In the genomic region with DNA sequence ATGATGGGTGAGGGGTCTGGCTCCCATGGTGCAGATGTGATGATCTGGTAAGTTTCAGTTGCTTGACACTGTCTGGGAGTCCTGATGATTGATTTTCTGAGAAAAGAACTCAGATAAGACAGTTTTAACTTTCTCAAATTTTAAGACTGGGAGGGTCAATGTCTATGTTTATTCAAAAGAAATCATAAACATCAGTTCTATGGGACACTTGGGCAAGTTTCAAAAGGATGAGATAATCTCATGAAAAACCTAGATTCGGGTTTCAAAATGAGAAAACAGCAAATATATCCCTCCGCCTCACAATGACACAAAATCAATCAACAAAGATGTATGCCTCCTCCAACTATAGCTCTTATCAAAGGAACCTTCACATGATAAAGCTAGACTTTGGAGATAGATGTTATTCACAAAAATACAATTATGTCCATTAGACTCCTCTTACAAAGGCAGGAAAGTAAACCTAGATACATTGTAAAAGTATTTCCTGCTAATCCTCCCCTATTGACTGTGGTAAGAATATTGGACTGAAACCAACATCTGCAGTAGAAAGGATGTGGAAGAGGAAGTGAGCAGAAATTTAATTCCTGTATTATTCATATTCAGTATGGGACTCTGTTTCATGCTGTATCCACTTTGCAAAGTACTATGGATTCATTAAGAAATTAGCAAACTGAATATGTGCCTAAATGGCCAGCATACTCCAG, we compare ENCODE assay signal across 10 cellular contexts. TPM values are rescaled to one million over a fixed set of nuclear protein-coding genes. Genes with fewer than 3 reads are reported as not detected.
A peak's percentile ranks its signal among the peaks of the same experiment; 100 is the strongest.
DNase-seq lines count a peak whose midpoint lies in the region; ATAC-seq and TF ChIP-seq lines count a peak whose summit lies in the region.
"Had no signal": no experiment of that assay in that cellular context is flagged by ENCODE, and none has a peak within 500 bp of the region (broad histone marks: within the 10 kb centered on the region; RNA-seq: fewer than 3 reads in every experiment).

No MANE protein-coding gene starts in this region.

- H3K9me3 Mint-ChIP-seq in effector memory CD8-positive, alpha-beta T cell = peaks cover 0 to 7% of the 10 kb centered on the region in 2 donors
- H3K9me3 Mint-ChIP-seq in activated T-cell treated with anti-CD3 and anti-CD28 coated beads, Interleukin-2, amount 50 U/mL, for 72 hours = peaks cover 3% of the 10 kb centered on the region in 2 donors

- no peak for TF ChIP-seq CTCF in epithelial cell of esophagus (IDR thresholded peaks at IDR 0.05; ENCODE audit: insufficient read depth, low read depth, low read length, missing control alignments)

- H3K27ac Mint-ChIP-seq in effector memory CD8-positive, alpha-beta T cell = no peak overlapping the region
- no peak overlapping the region for H3K27ac Mint-ChIP-seq in activated T-cell treated with anti-CD3 and anti-CD28 coated beads, Interleukin-2, amount 50 U/mL, for 72 hours
- H3K27ac Mint-ChIP-seq: activated CD8-positive, alpha-beta memory T cell treated with anti-CD3 and anti-CD28 coated beads, Interleukin-2, amount 10 ng/mL, durations not matched to agents 7 days and 5 days had no signal

- peak; percentile 95 for ATAC-seq in GM18508 (IDR thresholded peaks at IDR 0.05; ENCODE audit: insufficient read depth, unreplicated experiment)
- peak; percentile 95 for ATAC-seq in GM21619 (IDR thresholded peaks at IDR 0.05; ENCODE audit: unreplicated experiment)
- ATAC-seq in HG03469 (IDR thresholded peaks at IDR 0.05; ENCODE audit: unreplicated experiment) = peak; percentile 97
- ATAC-seq in effector memory CD8-positive, alpha-beta T cell (replicated peaks) = no peak
- ATAC-seq in activated T-cell treated with anti-CD3 and anti-CD28 coated beads, Interleukin-2, amount 50 U/mL, for 72 hours (replicated peaks in 1 of 2) = no peak
- ATAC-seq: activated CD8-positive, alpha-beta memory T cell treated with anti-CD3 and anti-CD28 coated beads, Interleukin-2, amount 10 ng/mL, durations not matched to agents 7 days and 5 days had no signal

- no peak overlapping the region for H3K4me3 ChIP-seq in epithelial cell of esophagus (ENCODE audit: low read length)

- H3K4me1 Mint-ChIP-seq in effector memory CD8-positive, alpha-beta T cell (ENCODE audit: low read depth in 2 of 2) = no peaks in the 10 kb centered on the region
- H3K4me1 Mint-ChIP-seq in activated T-cell treated with anti-CD3 and anti-CD28 coated beads, Interleukin-2, amount 50 U/mL, for 72 hours (ENCODE audit: low read depth) = no peaks in the 10 kb centered on the region

- H3K27me3 Mint-ChIP-seq in effector memory CD8-positive, alpha-beta T cell = no peaks in the 10 kb centered on the region
- no peaks in the 10 kb centered on the region for H3K27me3 Mint-ChIP-seq in activated T-cell treated with anti-CD3 and anti-CD28 coated beads, Interleukin-2, amount 50 U/mL, for 72 hours (ENCODE audit: low read depth)
- H3K27me3 Mint-ChIP-seq: activated CD8-positive, alpha-beta memory T cell treated with anti-CD3 and anti-CD28 coated beads, Interleukin-2, amount 10 ng/mL, durations not matched to agents 7 days and 5 days had no signal

- no peak overlapping the region for H3K4me3 Mint-ChIP-seq in effector memory CD8-positive, alpha-beta T cell
- no peak overlapping the region for H3K4me3 Mint-ChIP-seq in activated T-cell treated with anti-CD3 and anti-CD28 coated beads, Interleukin-2, amount 50 U/mL, for 72 hours
- H3K4me3 Mint-ChIP-seq: activated CD8-positive, alpha-beta memory T cell treated with anti-CD3 and anti-CD28 coated beads, Interleukin-2, amount 10 ng/mL, durations not matched to agents 7 days and 5 days had no signal

- no peaks in the 10 kb centered on the region for H3K36me3 Mint-ChIP-seq in effector memory CD8-positive, alpha-beta T cell (ENCODE audit: insufficient read depth)
- peaks cover 3 to 6% of the 10 kb centered on the region in 2 donors for H3K36me3 Mint-ChIP-seq in activated T-cell treated with anti-CD3 and anti-CD28 coated beads, Interleukin-2, amount 50 U/mL, for 72 hours (ENCODE audit: insufficient read depth in 2 of 2)

- DNase-seq in epithelial cell of esophagus (ENCODE audit: low read depth) (peak; percentile 16), NK-92 (lab: John Stamatoyannopoulos, UW; ENCODE audit: unreplicated experiment) (no peak), activated gamma-delta T cell (lab: John Stamatoyannopoulos, UW) (no peak)
- no peak for DNase-seq in effector memory CD8-positive, alpha-beta T cell
- no peak for DNase-seq in activated T-cell treated with anti-CD3 and anti-CD28 coated beads, Interleukin-2, amount 50 U/mL, for 72 hours
- DNase-seq: activated CD8-positive, alpha-beta memory T cell treated with anti-CD3 and anti-CD28 coated beads, Interleukin-2, amount 10 ng/mL, durations not matched to agents 7 days and 5 days; NCI-H2107 had no signal

RNA-seq across cellular contexts. Expression of a gene that starts 21.6 kb away (rescaled TPM):
- 10 to 100 TPM; 48.3 to 50.7 TPM for total RNA-seq in activated T-cell treated with anti-CD3 and anti-CD28 coated beads, Interleukin-2, amount 50 U/mL, for 72 hours

RNA-seq across cellular contexts. Expression of a gene that starts 52.3 kb away (rescaled TPM):
- not detected for total RNA-seq in activated T-cell treated with anti-CD3 and anti-CD28 coated beads, Interleukin-2, amount 50 U/mL, for 72 hours
- total RNA-seq: activated CD8-positive, alpha-beta memory T cell treated with anti-CD3 and anti-CD28 coated beads, Interleukin-2, amount 10 ng/mL, durations not matched to agents 7 days and 5 days had no signal

Comparison
In these comparisons a context has a peak if more than half of its experiments do, and no peak if none do; other contexts are left out.
1. ATAC-seq: peak in GM18508 (single experiment), GM21619 (single experiment) and HG03469 (single experiment); none in effector memory CD8-positive, alpha-beta T cell (single experiment) and activated T-cell treated with anti-CD3 and anti-CD28 coated beads, Interleukin-2, amount 50 U/mL, for 72 hours (0 of 2).